In the genomic region with DNA sequence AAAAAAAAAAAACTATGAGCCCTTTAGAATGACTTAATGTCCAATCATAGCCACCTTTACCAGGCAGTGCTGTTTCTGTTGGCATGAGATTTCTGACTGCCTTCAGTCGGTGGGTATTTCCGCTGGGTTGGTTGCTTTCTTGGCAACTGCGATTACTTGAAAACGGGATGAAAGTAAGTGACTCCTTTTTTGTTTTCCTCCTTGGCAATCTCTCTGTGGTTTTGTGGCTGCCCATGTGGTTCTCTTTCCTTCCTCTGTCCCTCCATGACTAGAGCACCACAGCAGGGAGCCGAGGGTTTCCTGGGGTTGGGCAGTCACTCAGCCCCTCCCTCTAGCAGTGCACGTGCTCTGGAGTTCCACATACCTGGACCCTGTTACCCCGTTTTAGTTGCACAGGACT, we compare ENCODE assay signal across 10 cellular contexts.
DNase-seq lines count a peak whose midpoint lies in the region; ATAC-seq and TF ChIP-seq lines count a peak whose summit lies in the region.
"Had no signal": no experiment of that assay in that cellular context is flagged by ENCODE, and none has a peak within 500 bp of the region (broad histone marks: within the 10 kb centered on the region; RNA-seq: fewer than 3 reads in every experiment).

No MANE protein-coding gene starts in this region.

- TF ChIP-seq CTCF in CD4-positive, alpha-beta T cell (IDR thresholded peaks at IDR 0.05) = no peak
- TF ChIP-seq CTCF in left lung (IDR thresholded peaks at IDR 0.05) (no peak), right atrium auricular region (IDR thresholded peaks at IDR 0.05) (no peak)

- H3K27ac Mint-ChIP-seq in CD4-positive, alpha-beta T cell = peak overlapping the region; percentile 8
- peak overlapping the region; percentile 42 for H3K27ac Mint-ChIP-seq in activated T-helper 1 cell treated with anti-CD3 and anti-CD28 coated beads, Interleukin-12 subunit alpha, Interleukin-12 subunit beta, Interleukin-2, Interleukin-4 antibody, amounts not matched to agents 30 ng/mL and 10 ng/mL and 1 ng/mL, durations not matched to agents 14 hours and 24 hours and 36 hours
- no peak overlapping the region for H3K27ac Mint-ChIP-seq in effector memory CD8-positive, alpha-beta T cell

- POLR2A ChIA-PET in CD4-positive, alpha-beta T cell (lab: Charles Lee) = no interaction called here

- H3K9me3 ChIP-seq in CD4-positive, alpha-beta T cell (ENCODE audit: control insufficient read depth, low read length) = no peaks in the 10 kb centered on the region
- no peaks in the 10 kb centered on the region for H3K9me3 ChIP-seq in left lung
- H3K9me3 ChIP-seq in right atrium auricular region = no peaks in the 10 kb centered on the region
- H3K9me3 ChIP-seq: transverse colon had no signal

- peak; percentile 44 for ATAC-seq in CD4-positive, alpha-beta T cell (ENCODE audit: poor library complexity)
- peak; percentile 23 for ATAC-seq in left lung
- ATAC-seq in GM18511 (IDR thresholded peaks at IDR 0.05; ENCODE audit: unreplicated experiment) = no peak
- no peak for ATAC-seq in effector memory CD8-positive, alpha-beta T cell (replicated peaks)

- no peak overlapping the region for H3K4me3 ChIP-seq in left lung
- no peak overlapping the region for H3K4me3 ChIP-seq in right atrium auricular region
- H3K4me3 ChIP-seq: transverse colon had no signal

- H3K4me1 Mint-ChIP-seq in CD4-positive, alpha-beta T cell (ENCODE audit: low read depth) = peaks cover 24% of the 10 kb centered on the region
- H3K4me1 Mint-ChIP-seq in activated T-helper 1 cell treated with anti-CD3 and anti-CD28 coated beads, Interleukin-12 subunit alpha, Interleukin-12 subunit beta, Interleukin-2, Interleukin-4 antibody, amounts not matched to agents 30 ng/mL and 10 ng/mL and 1 ng/mL, durations not matched to agents 14 hours and 24 hours and 36 hours (ENCODE audit: low read depth) = peaks cover 50% of the 10 kb centered on the region
- peaks cover 0 to 3% of the 10 kb centered on the region in 2 donors for H3K4me1 Mint-ChIP-seq in effector memory CD8-positive, alpha-beta T cell (ENCODE audit: low read depth in 2 of 2)

- no peaks in the 10 kb centered on the region for H3K36me3 ChIP-seq in left lung
- H3K36me3 ChIP-seq in right atrium auricular region = no peaks in the 10 kb centered on the region
- H3K36me3 ChIP-seq: transverse colon had no signal

- intact Hi-C loops in CD4-positive, alpha-beta T cell (cut with DNase I, micrococcal nuclease) = no loop called here
- intact Hi-C loops in activated T-helper 1 cell treated with anti-CD3 and anti-CD28 coated beads, Interleukin-12 subunit alpha, Interleukin-12 subunit beta, Interleukin-2, Interleukin-4 antibody, amounts not matched to agents 30 ng/mL and 10 ng/mL and 1 ng/mL, durations not matched to agents 14 hours and 24 hours and 36 hours (cut with micrococcal nuclease) = loop anchor here (1.0 kb wide), 1 partner anchor 8 kb away; no protein-coding TSS in a partner anchor
- intact Hi-C loops in left lung (cut with DNase I) = no loop called here

- peaks cover 10% of the 10 kb centered on the region for H3K27me3 Mint-ChIP-seq in CD4-positive, alpha-beta T cell
- peaks cover 18% of the 10 kb centered on the region for H3K27me3 Mint-ChIP-seq in activated T-helper 1 cell treated with anti-CD3 and anti-CD28 coated beads, Interleukin-12 subunit alpha, Interleukin-12 subunit beta, Interleukin-2, Interleukin-4 antibody, amounts not matched to agents 30 ng/mL and 10 ng/mL and 1 ng/mL, durations not matched to agents 14 hours and 24 hours and 36 hours (ENCODE audit: insufficient read depth)
- peaks cover 22 to 53% of the 10 kb centered on the region in 2 donors for H3K27me3 Mint-ChIP-seq in effector memory CD8-positive, alpha-beta T cell

- H3K4me1 ChIP-seq in left lung (peaks cover 3 to 22% of the 10 kb centered on the region in 2 donors), right atrium auricular region (peaks cover 0 to 48% of the 10 kb centered on the region in 2 donors)
- H3K4me1 ChIP-seq: parathyroid adenoma had no signal

- no peaks in the 10 kb centered on the region for H3K9me3 Mint-ChIP-seq in CD4-positive, alpha-beta T cell
- H3K9me3 Mint-ChIP-seq in activated T-helper 1 cell treated with anti-CD3 and anti-CD28 coated beads, Interleukin-12 subunit alpha, Interleukin-12 subunit beta, Interleukin-2, Interleukin-4 antibody, amounts not matched to agents 30 ng/mL and 10 ng/mL and 1 ng/mL, durations not matched to agents 14 hours and 24 hours and 36 hours = no peaks in the 10 kb centered on the region
- H3K9me3 Mint-ChIP-seq in effector memory CD8-positive, alpha-beta T cell = no peaks in the 10 kb centered on the region

- H3K4me3 Mint-ChIP-seq in CD4-positive, alpha-beta T cell = peak overlapping the region; percentile 21
- H3K4me3 Mint-ChIP-seq in activated T-helper 1 cell treated with anti-CD3 and anti-CD28 coated beads, Interleukin-12 subunit alpha, Interleukin-12 subunit beta, Interleukin-2, Interleukin-4 antibody, amounts not matched to agents 30 ng/mL and 10 ng/mL and 1 ng/mL, durations not matched to agents 14 hours and 24 hours and 36 hours = peak overlapping the region; percentile 30
- H3K4me3 Mint-ChIP-seq in effector memory CD8-positive, alpha-beta T cell = no peak overlapping the region

- peak in 1 of 10 experiments; percentile 2 for DNase-seq in CD4-positive, alpha-beta T cell
- DNase-seq in M059J (ENCODE audit: low read depth) (peak; percentile 85), left lung (peak in 1 of 2 donors; percentile 47), germinal center (ENCODE audit: low spot score) (no peak), right atrium auricular region (ENCODE audit: low spot score) (no peak)
- DNase-seq in activated T-helper 1 cell treated with anti-CD3 and anti-CD28 coated beads, Interleukin-12 subunit alpha, Interleukin-12 subunit beta, Interleukin-2, Interleukin-4 antibody, amounts not matched to agents 30 ng/mL and 10 ng/mL and 1 ng/mL, durations not matched to agents 14 hours and 24 hours and 36 hours (ENCODE audit: low spot score) = peak; percentile 36
- DNase-seq in effector memory CD8-positive, alpha-beta T cell = no peak
- DNase-seq: transverse colon had no signal

- H3K27ac ChIP-seq in CD4-positive, alpha-beta T cell (ENCODE audit: low read depth, low read length) = no peak overlapping the region
- no peak overlapping the region for H3K27ac ChIP-seq in left lung
- H3K27ac ChIP-seq in right atrium auricular region = no peak overlapping the region
- H3K27ac ChIP-seq: parathyroid adenoma, transverse colon had no signal

- H3K27me3 ChIP-seq in CD4-positive, alpha-beta T cell (ENCODE audit: control insufficient read depth, insufficient read depth, low read length) = no peaks in the 10 kb centered on the region
- H3K27me3 ChIP-seq in left lung = peaks cover 0 to 28% of the 10 kb centered on the region in 2 donors
- H3K27me3 ChIP-seq in right atrium auricular region = no peaks in the 10 kb centered on the region
- H3K27me3 ChIP-seq: transverse colon had no signal

- CTCF ChIA-PET in CD4-positive, alpha-beta T cell (lab: Charles Lee) = no interaction called here

- no peaks in the 10 kb centered on the region for H3K36me3 Mint-ChIP-seq in CD4-positive, alpha-beta T cell (ENCODE audit: low read depth)
- H3K36me3 Mint-ChIP-seq in activated T-helper 1 cell treated with anti-CD3 and anti-CD28 coated beads, Interleukin-12 subunit alpha, Interleukin-12 subunit beta, Interleukin-2, Interleukin-4 antibody, amounts not matched to agents 30 ng/mL and 10 ng/mL and 1 ng/mL, durations not matched to agents 14 hours and 24 hours and 36 hours (ENCODE audit: low read depth) = peaks cover 2% of the 10 kb centered on the region
- H3K36me3 Mint-ChIP-seq in effector memory CD8-positive, alpha-beta T cell (ENCODE audit: insufficient read depth) = no peaks in the 10 kb centered on the region

Comparison
In these comparisons a context has a peak if more than half of its experiments do, and no peak if none do; other contexts are left out.
1. ATAC-seq: peak in CD4-positive, alpha-beta T cell (single experiment) and left lung (single experiment); none in GM18511 (single experiment) and effector memory CD8-positive, alpha-beta T cell (single experiment).
2. DNase-seq: peak in M059J (single experiment) and activated T-helper 1 cell treated with anti-CD3 and anti-CD28 coated beads, Interleukin-12 subunit alpha, Interleukin-12 subunit beta, Interleukin-2, Interleukin-4 antibody, amounts not matched to agents 30 ng/mL and 10 ng/mL and 1 ng/mL, durations not matched to agents 14 hours and 24 hours and 36 hours (single experiment); none in germinal center (single experiment), right atrium auricular region (single experiment) and effector memory CD8-positive, alpha-beta T cell (0 of 3).
3. H3K27ac Mint-ChIP-seq: peak in CD4-positive, alpha-beta T cell (single experiment) and activated T-helper 1 cell treated with anti-CD3 and anti-CD28 coated beads, Interleukin-12 subunit alpha, Interleukin-12 subunit beta, Interleukin-2, Interleukin-4 antibody, amounts not matched to agents 30 ng/mL and 10 ng/mL and 1 ng/mL, durations not matched to agents 14 hours and 24 hours and 36 hours (single experiment); none in effector memory CD8-positive, alpha-beta T cell (0 of 2).
4. H3K4me3 Mint-ChIP-seq: peak in CD4-positive, alpha-beta T cell (single experiment) and activated T-helper 1 cell treated with anti-CD3 and anti-CD28 coated beads, Interleukin-12 subunit alpha, Interleukin-12 subunit beta, Interleukin-2, Interleukin-4 antibody, amounts not matched to agents 30 ng/mL and 10 ng/mL and 1 ng/mL, durations not matched to agents 14 hours and 24 hours and 36 hours (single experiment); none in effector memory CD8-positive, alpha-beta T cell (0 of 2).